ENCODE assay signal across 8 cellular contexts in genomic region chr14:41607966-41608663, GRCh38. TPM values are rescaled to one million over a fixed set of nuclear protein-coding genes. Genes with fewer than 3 reads are reported as not detected.
DNase-seq lines count a peak whose midpoint lies in the region; ATAC-seq and TF ChIP-seq lines count a peak whose summit lies in the region.

No MANE protein-coding gene starts in this region.

- H3K4me3 ChIP-seq in epithelial cell of proximal tubule (ENCODE audit: low read depth, low read length) (peak overlapping the region; percentile 58), parathyroid adenoma (ENCODE audit: low read depth, low read length) (no peak overlapping the region)

- no peaks in the 10 kb centered on the region for H3K79me2 ChIP-seq in parathyroid adenoma

- H3K4me2 ChIP-seq in parathyroid adenoma (ENCODE audit: low read length), result peak overlapping the region; percentile 68

- TF ChIP-seq CTCF in epithelial cell of proximal tubule (conservative IDR thresholded peaks at IDR 0.05; ENCODE audit: low read depth, low read length) (no peak), parathyroid adenoma (IDR thresholded peaks at IDR 0.05) (no peak)

- H3K9me3 ChIP-seq in parathyroid adenoma (ENCODE audit: control insufficient read depth, low read length), result no peaks in the 10 kb centered on the region

- peaks cover 10% of the 10 kb centered on the region for H3K4me1 ChIP-seq in parathyroid adenoma

- no peaks in the 10 kb centered on the region for H3K36me3 ChIP-seq in parathyroid adenoma (ENCODE audit: control insufficient read depth, insufficient read depth, low read length)

- H3K9ac ChIP-seq in parathyroid adenoma, result peak overlapping the region; percentile 42

- ATAC-seq in left lobe of liver (no peak), GM18873 (IDR thresholded peaks at IDR 0.05; ENCODE audit: low FRiP score, unreplicated experiment) (no peak), HG03432 (IDR thresholded peaks at IDR 0.05; ENCODE audit: unreplicated experiment) (no peak)

- H3K27ac ChIP-seq in parathyroid adenoma, result peak overlapping the region; percentile 88

- H3K27me3 ChIP-seq in parathyroid adenoma (ENCODE audit: control insufficient read depth, insufficient read depth, low read length), result peaks cover 8% of the 10 kb centered on the region

- peak overlapping the region; percentile 77 for H2AFZ ChIP-seq in parathyroid adenoma

- DNase-seq in DMS79 (lab: John Stamatoyannopoulos, UW), result peak; percentile 79
- peak; percentile 76 for DNase-seq in NCI-H2171 treated with DMSO at 0.1 percent for 48 hours (lab: John Stamatoyannopoulos, UW)
- DNase-seq in epithelial cell of proximal tubule (ENCODE audit: low read depth), result no peak
- DNase-seq in left lobe of liver (ENCODE audit: low spot score), result no peak
- DNase-seq in stimulated activated naive CD4-positive, alpha-beta T cell (lab: John Stamatoyannopoulos, UW), result no peak

RNA-seq across cellular contexts. Expression of gene LRFN5, which starts 1.4 kb away (rescaled TPM):
- total RNA-seq in epithelial cell of proximal tubule, result 1.3 and 1.4 TPM in 2 replicates
- 0.05 TPM for total RNA-seq in left lobe of liver

Comparison
In these comparisons a context has a peak if more than half of its experiments do, and no peak if none do; other contexts are left out.
1. DNase-seq: peak in DMS79 (single experiment) and NCI-H2171 treated with DMSO at 0.1 percent for 48 hours (single experiment); none in epithelial cell of proximal tubule (single experiment), left lobe of liver (single experiment) and stimulated activated naive CD4-positive, alpha-beta T cell (0 of 6).